Comparison of ENCODE assay signal across 30 cellular contexts in the genomic region with DNA sequence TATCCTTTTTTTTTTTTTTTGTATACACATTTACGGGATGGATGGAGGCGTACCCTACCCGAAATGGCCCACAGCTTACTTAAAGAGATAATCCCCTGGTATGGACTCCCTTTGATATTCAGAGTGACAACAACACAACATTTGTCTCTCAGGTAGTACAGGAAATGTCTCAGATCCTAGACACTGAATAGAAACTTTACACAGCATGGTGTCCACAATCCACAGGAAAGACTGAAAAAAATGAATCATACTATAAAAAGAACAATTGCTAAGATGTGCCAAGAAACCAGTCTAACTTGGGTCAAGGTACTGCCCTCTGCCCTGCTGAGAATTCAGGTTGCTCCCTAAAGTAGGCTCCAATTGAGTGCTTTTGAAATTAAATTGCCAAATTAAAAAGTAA.
"Had no signal": no experiment of that assay in that cellular context is flagged by ENCODE, and none has a peak within 500 bp of the region (broad histone marks: within the 10 kb centered on the region; RNA-seq: fewer than 3 reads in every experiment).

No MANE protein-coding gene starts in this region.

- H3K27me3 ChIP-seq: adrenal gland, body of pancreas, cardiac muscle cell, colonic mucosa, esophagus squamous epithelium, gastroesophageal sphincter had no signal

- H3K9me3 ChIP-seq: adrenal gland, body of pancreas, colonic mucosa, esophagus squamous epithelium, gastroesophageal sphincter had no signal

- H3K4me3 ChIP-seq: adrenal gland, body of pancreas, cardiac muscle cell, colonic mucosa, dorsolateral prefrontal cortex, esophagus squamous epithelium, gastroesophageal sphincter had no signal

- DNase-seq: activated CD4-positive, alpha-beta memory T cell treated with anti-CD3 and anti-CD28 coated beads for 36 hours; activated CD4-positive, alpha-beta T cell treated with anti-CD3 and anti-CD28 coated beads for 36 hours; activated CD4-positive, alpha-beta T cell treated with anti-CD3 and anti-CD28 coated beads, Interleukin-2, amount 10 ng/mL, durations not matched to agents 24 days and 14 days; activated CD4-positive, CD25-positive, alpha-beta regulatory T cell; activated CD4-positive, CD25-positive, alpha-beta regulatory T cell treated with anti-CD3 and anti-CD28 coated beads, Interleukin-2, amount 50 U/mL, for 72 hours; activated CD8-positive, alpha-beta memory T cell treated with anti-CD3 and anti-CD28 coated beads, Interleukin-2, amount 10 ng/mL, durations not matched to agents 7 days and 5 days; activated CD8-positive, alpha-beta memory T cell treated with anti-CD3 and anti-CD28 coated beads, Interleukin-2, amount 50 U/mL, for 4 hours; activated CD8-positive, alpha-beta T cell treated with anti-CD3 and anti-CD28 coated beads, Interleukin-2, amount 10 ng/mL, durations not matched to agents 7 days and 5 days; activated effector memory CD4-positive, alpha-beta T cell treated with anti-CD3 and anti-CD28 coated beads, Interleukin-2, amount 50 U/mL, for 16 hours; activated naive CD4-positive, alpha-beta T cell treated with anti-CD3 and anti-CD28 coated beads for 36 hours; activated naive CD8-positive, alpha-beta T cell treated with anti-CD3 and anti-CD28 coated beads for 36 hours; activated naive CD8-positive, alpha-beta T cell treated with anti-CD3 and anti-CD28 coated beads, Interleukin-2, amount 50 U/mL, for 24 hours; activated T-cell treated with anti-CD3 and anti-CD28 coated beads, Interleukin-2, amount 50 U/mL, for 1 hour; activated T-cell treated with anti-CD3 and anti-CD28 coated beads, Interleukin-2, amount 50 U/mL, for 48 hours; adrenal gland; amygdala; aorta; body of pancreas; central memory CD4-positive, alpha-beta T cell; cerebellar nuclear complex; colonic mucosa; dorsolateral prefrontal cortex; effector memory CD4-positive, alpha-beta T cell; erythroblast; esophagus squamous epithelium; foreskin melanocyte; head of caudate nucleus; T-helper 2 cell had no signal

- H3K4me1 ChIP-seq: adrenal gland, body of pancreas, colonic mucosa, esophagus squamous epithelium, gastroesophageal sphincter had no signal

- ATAC-seq: activated CD4-positive, alpha-beta T cell treated with anti-CD3 and anti-CD28 coated beads for 36 hours; activated CD8-positive, alpha-beta memory T cell treated with anti-CD3 and anti-CD28 coated beads, Interleukin-2, amount 10 ng/mL, durations not matched to agents 7 days and 5 days; activated CD8-positive, alpha-beta T cell treated with anti-CD3 and anti-CD28 coated beads, Interleukin-2, amount 10 ng/mL, durations not matched to agents 7 days and 5 days; activated naive CD8-positive, alpha-beta T cell treated with anti-CD3 and anti-CD28 coated beads, Interleukin-2, amount 50 U/mL, for 24 hours; body of pancreas; gastroesophageal sphincter had no signal

- H3K27ac ChIP-seq: adrenal gland, body of pancreas, cardiac muscle cell, colonic mucosa, dorsolateral prefrontal cortex, gastroesophageal sphincter had no signal

- H3K36me3 ChIP-seq: adrenal gland, cardiac muscle cell, colonic mucosa, esophagus squamous epithelium, gastroesophageal sphincter had no signal
